In the genomic region with DNA sequence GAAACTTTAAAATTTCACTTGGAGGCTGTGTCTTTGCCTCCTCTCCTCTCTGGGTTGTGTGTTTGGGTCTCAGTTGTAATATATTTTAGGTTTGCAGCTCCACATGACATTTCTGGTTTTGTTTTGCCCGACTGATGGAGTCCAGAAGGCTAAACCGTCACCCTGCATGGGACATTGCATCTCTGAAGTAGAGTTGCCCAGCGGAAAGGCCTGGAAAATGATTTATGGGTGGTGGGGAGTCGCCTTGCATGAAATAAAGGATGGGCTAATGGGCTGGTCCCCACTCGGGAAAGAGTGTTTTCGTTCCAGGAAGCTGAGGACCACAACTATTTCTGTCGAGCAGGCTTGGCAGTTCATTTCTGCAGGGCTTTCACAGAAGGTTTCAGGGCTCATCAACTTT, we compare ENCODE assay signal across 27 cellular contexts.
"Had no signal": no experiment of that assay in that cellular context is flagged by ENCODE, and none has a peak within 500 bp of the region (broad histone marks: within the 10 kb centered on the region; RNA-seq: fewer than 3 reads in every experiment).

No MANE protein-coding gene starts in this region.

- DNase-seq: naive B cell; naive thymus-derived CD8-positive, alpha-beta T cell; nucleus accumbens; pancreas; right cardiac atrium; right lobe of liver; spleen; stimulated activated CD4-positive, alpha-beta T cell treated with anti-CD3 and anti-CD28 coated beads, Interleukin-12 subunit alpha, Interleukin-12 subunit beta, amount 100 ng/mL, for 4 hours; stimulated activated CD4-positive, alpha-beta T cell treated with anti-CD3 and anti-CD28 coated beads, Interleukin-2, amount 100 ng/mL, for 24 hours; stimulated activated CD4-positive, alpha-beta T cell treated with anti-CD3 and anti-CD28 coated beads, Interleukin-2, amount 100 ng/mL, for 48 hours; stimulated activated CD4-positive, alpha-beta T cell treated with anti-CD3 and anti-CD28 coated beads, Interleukin-4, amount 100 ng/mL, for 24 hours; stimulated activated naive B cell treated with anti-CD40 and anti-IgM and Interleukin-4, amounts not matched to agents 10 μg/mL and 1 μg/mL and 100 μg/mL, for 72 hours; stimulated activated naive CD4-positive, alpha-beta T cell treated with Interleukin-2 at 50 U/mL for 16 hours; stomach; thyroid gland; upper lobe of right lung; uterus had no signal

- H3K4me1 ChIP-seq: pancreas, prostate gland, right lobe of liver, spleen, stomach, thyroid gland, tibial nerve, upper lobe of right lung, uterus had no signal

- H3K36me3 ChIP-seq: neutrophil, pancreas, prostate gland, right lobe of liver, spleen, stomach, thoracic aorta, thyroid gland, tibial nerve, upper lobe of right lung, uterus had no signal

- H3K9me3 ChIP-seq: neutrophil, pancreas, prostate gland, right lobe of liver, stomach, thoracic aorta, thyroid gland, upper lobe of right lung, uterus had no signal

- H3K4me3 Mint-ChIP-seq: naive B cell; naive thymus-derived CD8-positive, alpha-beta T cell; natural killer cell treated with Interleukin-12 subunit alpha and Interleukin-12 subunit beta and Interleukin-15 and Interleukin-18, amount 100 ng/mL, for 72 hours; stimulated activated effector memory CD8-positive, alpha-beta T cell treated with anti-CD3 and anti-CD28 coated beads, Interleukin-12 subunit alpha, Interleukin-12 subunit beta, amount 100 ng/mL, for 72 hours; stimulated activated naive B cell treated with anti-CD40 and anti-IgM and Interleukin-4, amounts not matched to agents 10 μg/mL and 1 μg/mL and 100 μg/mL, for 72 hours; stimulated activated naive CD8-positive, alpha-beta T cell treated with anti-CD3 and anti-CD28 coated beads, Interleukin-15, Interleukin-2, amounts not matched to agents 100 ng/mL and 50 ng/mL, for 24 hours; type B pancreatic cell had no signal

- H3K4me3 ChIP-seq: pancreas, prostate gland, right lobe of liver, skin epidermis, smooth muscle cell, spleen, stomach, thoracic aorta, thyroid gland, tibial nerve, upper lobe of right lung, uterus had no signal

- H3K27ac Mint-ChIP-seq: naive thymus-derived CD8-positive, alpha-beta T cell; natural killer cell treated with Interleukin-12 subunit alpha and Interleukin-12 subunit beta and Interleukin-15 and Interleukin-18, amount 100 ng/mL, for 72 hours; stimulated activated effector memory CD8-positive, alpha-beta T cell treated with anti-CD3 and anti-CD28 coated beads, Interleukin-12 subunit alpha, Interleukin-12 subunit beta, amount 100 ng/mL, for 72 hours; stimulated activated naive B cell treated with anti-CD40 and anti-IgM and Interleukin-4, amounts not matched to agents 10 μg/mL and 1 μg/mL and 100 μg/mL, for 72 hours; stimulated activated naive CD8-positive, alpha-beta T cell treated with anti-CD3 and anti-CD28 coated beads, Interleukin-15, Interleukin-2, amounts not matched to agents 100 ng/mL and 50 ng/mL, for 24 hours; type B pancreatic cell had no signal

- H3K27me3 Mint-ChIP-seq: type B pancreatic cell had no signal

- H3K27ac ChIP-seq: neutrophil, pancreas, prostate gland, right lobe of liver, skin epidermis, spleen, stomach, thoracic aorta, thyroid gland, tibial nerve, upper lobe of right lung, uterus had no signal

- H3K36me3 Mint-ChIP-seq: naive B cell; naive thymus-derived CD8-positive, alpha-beta T cell; natural killer cell treated with Interleukin-12 subunit alpha and Interleukin-12 subunit beta and Interleukin-15 and Interleukin-18, amount 100 ng/mL, for 72 hours; stimulated activated effector memory CD8-positive, alpha-beta T cell treated with anti-CD3 and anti-CD28 coated beads, Interleukin-12 subunit alpha, Interleukin-12 subunit beta, amount 100 ng/mL, for 72 hours; stimulated activated naive B cell treated with anti-CD40 and anti-IgM and Interleukin-4, amounts not matched to agents 10 μg/mL and 1 μg/mL and 100 μg/mL, for 72 hours; type B pancreatic cell had no signal

- H3K4me1 Mint-ChIP-seq: naive B cell; naive thymus-derived CD8-positive, alpha-beta T cell; stimulated activated effector memory CD8-positive, alpha-beta T cell treated with anti-CD3 and anti-CD28 coated beads, Interleukin-12 subunit alpha, Interleukin-12 subunit beta, amount 100 ng/mL, for 72 hours; stimulated activated naive B cell treated with anti-CD40 and anti-IgM and Interleukin-4, amounts not matched to agents 10 μg/mL and 1 μg/mL and 100 μg/mL, for 72 hours had no signal

- H3K9me3 Mint-ChIP-seq: naive thymus-derived CD8-positive, alpha-beta T cell; natural killer cell treated with Interleukin-12 subunit alpha and Interleukin-12 subunit beta and Interleukin-15 and Interleukin-18, amount 100 ng/mL, for 72 hours; stimulated activated effector memory CD8-positive, alpha-beta T cell treated with anti-CD3 and anti-CD28 coated beads, Interleukin-12 subunit alpha, Interleukin-12 subunit beta, amount 100 ng/mL, for 72 hours; stimulated activated naive CD8-positive, alpha-beta T cell treated with anti-CD3 and anti-CD28 coated beads, Interleukin-15, Interleukin-2, amounts not matched to agents 100 ng/mL and 50 ng/mL, for 24 hours; type B pancreatic cell had no signal

- H3K27me3 ChIP-seq: neutrophil, pancreas, right lobe of liver, stomach, thyroid gland, tibial nerve, upper lobe of right lung, uterus had no signal
